ENCODE assay signal across 1 cellular context in the genomic region with DNA sequence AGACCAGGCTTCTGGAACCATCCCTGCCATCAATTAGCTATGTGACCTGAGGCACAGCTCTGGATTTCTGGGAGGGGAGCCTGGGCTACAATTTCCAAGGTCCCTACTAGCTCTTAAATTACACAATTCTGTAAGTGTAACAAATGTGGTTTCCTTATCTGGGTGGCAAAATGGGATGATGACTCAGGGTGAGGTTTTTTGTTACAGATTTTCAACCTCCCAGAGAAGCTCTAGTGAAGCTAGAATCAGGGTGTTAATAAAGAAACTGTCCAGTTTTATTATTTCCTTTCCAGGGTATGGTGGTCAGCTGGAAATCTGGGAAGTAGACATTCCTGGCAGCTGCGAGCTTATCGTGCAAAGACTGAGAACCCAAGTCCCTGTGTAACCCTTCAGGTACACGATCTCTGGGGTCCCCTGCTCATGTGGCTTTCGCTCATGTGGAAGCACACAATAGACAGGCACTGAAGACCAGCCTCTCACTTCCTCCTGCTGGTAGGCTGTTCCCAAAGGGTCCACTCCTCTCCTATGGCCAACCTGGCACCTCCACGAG.
TF ChIP-seq lines count a peak whose summit lies in the region.

No MANE protein-coding gene starts in this region.

TF ChIP-seq in K562, 482 proteins besides CTCF, POLR2A, EP300 and RAD21 (continues in another document):
- TF ChIP-seq KDM1A (IDR thresholded peaks at IDR 0.05) (peak; percentile 95), MTA2 (IDR thresholded peaks at IDR 0.05; ENCODE audit: low read depth) (peak; percentile 50; the same call in 1 of the 2 replicates), STAT5A (IDR thresholded peaks at IDR 0.05; ENCODE audit: borderline replicate concordance, low read length) (peak; percentile 52; the same call in 1 of the 2 replicates), SMARCA4 (IDR thresholded peaks at IDR 0.05) (peak; percentile 94), HIVEP1 (CRISPR knock-in tag; IDR thresholded peaks at IDR 0.05) (no peak), ZBED1 (IDR thresholded peaks at IDR 0.05) (no peak), PML (IDR thresholded peaks at IDR 0.05; ENCODE audit: low read length) (peak; percentile 39; the same call in 1 of the 2 replicates), MAFK (IDR thresholded peaks at IDR 0.05; ENCODE audit: low read length) (peak; percentile 50; the same call in 1 of the 2 replicates), FOXK1 (CRISPR knock-in tag; IDR thresholded peaks at IDR 0.05; ENCODE audit: borderline replicate concordance) (no peak), ZNF143 (CRISPR knock-in tag; IDR thresholded peaks at IDR 0.05) (no peak), MAFF (IDR thresholded peaks at IDR 0.05; ENCODE audit: low read length) (peak; percentile 53; the same call in 1 of the 2 replicates), SMAD4 (CRISPR knock-in tag; conservative IDR thresholded peaks at IDR 0.05) (0 out of 2 replicates have a peak, but pooled peaks have one; percentile 28), SMARCE1 (IDR thresholded peaks at IDR 0.05) (peak; percentile 96), ZNF197 (CRISPR knock-in tag; IDR thresholded peaks at IDR 0.05; ENCODE audit: low read depth) (no peak), CEBPB (tag; IDR thresholded peaks at IDR 0.05) (peak; percentile 93), SOX6 (IDR thresholded peaks at IDR 0.05) (peak; percentile 99), TBL1XR1 (IDR thresholded peaks at IDR 0.05; ENCODE audit: low read length in 2 of 2) (peak in 1 of 2 experiments; percentile 55; a peak in 2 of 4 replicates), NCOR1 (IDR thresholded peaks at IDR 0.05) (peak; percentile 61), ARNT (IDR thresholded peaks at IDR 0.05) (peak in 1 of 2 experiments; percentile 70; a peak in 1 of 4 replicates), BRCA1 (IDR thresholded peaks at IDR 0.05) (no peak), BRCA1 (CRISPR knock-in tag; IDR thresholded peaks at IDR 0.05) (no peak), CTBP1 (IDR thresholded peaks at IDR 0.05; ENCODE audit: borderline replicate concordance) (peak; percentile 28; the same call in 1 of the 2 replicates), SAP30 (IDR thresholded peaks at IDR 0.05; ENCODE audit: borderline replicate concordance, insufficient read depth, low read depth, low read length, poor library complexity, severe bottlenecking) (no peak), HDAC1 (IDR thresholded peaks at IDR 0.05) (peak in 1 of 2 experiments; percentile 73; a peak in 1 of 4 replicates), MBD2 (IDR thresholded peaks at IDR 0.05; ENCODE audit: borderline replicate concordance, low read depth) (peak; percentile 2; the same call in 1 of the 2 replicates), ESRRA (IDR thresholded peaks at IDR 0.05; ENCODE audit: borderline replicate concordance, low read depth) (peak; percentile 69; the same call in 1 of the 2 replicates), TEAD4 (IDR thresholded peaks at IDR 0.05; ENCODE audit: low read length) (peak; percentile 79), TEAD4 (CRISPR knock-in tag; IDR thresholded peaks at IDR 0.05; ENCODE audit: borderline replicate concordance) (no peak), JUND (IDR thresholded peaks at IDR 0.05; ENCODE audit: borderline replicate concordance, low read depth, low read length) (peak; percentile 97), JUND (tag; IDR thresholded peaks at IDR 0.05; ENCODE audit: borderline replicate concordance, low read depth, low read length) (peak; percentile 96), CBFA2T3 (IDR thresholded peaks at IDR 0.05) (peak; percentile 71), ZNF551 (CRISPR knock-in tag; IDR thresholded peaks at IDR 0.05) (no peak), CBFB (CRISPR knock-in tag; IDR thresholded peaks at IDR 0.05) (peak; percentile 50; the same call in 1 of the 2 replicates)
- TF ChIP-seq, protein P1, sequence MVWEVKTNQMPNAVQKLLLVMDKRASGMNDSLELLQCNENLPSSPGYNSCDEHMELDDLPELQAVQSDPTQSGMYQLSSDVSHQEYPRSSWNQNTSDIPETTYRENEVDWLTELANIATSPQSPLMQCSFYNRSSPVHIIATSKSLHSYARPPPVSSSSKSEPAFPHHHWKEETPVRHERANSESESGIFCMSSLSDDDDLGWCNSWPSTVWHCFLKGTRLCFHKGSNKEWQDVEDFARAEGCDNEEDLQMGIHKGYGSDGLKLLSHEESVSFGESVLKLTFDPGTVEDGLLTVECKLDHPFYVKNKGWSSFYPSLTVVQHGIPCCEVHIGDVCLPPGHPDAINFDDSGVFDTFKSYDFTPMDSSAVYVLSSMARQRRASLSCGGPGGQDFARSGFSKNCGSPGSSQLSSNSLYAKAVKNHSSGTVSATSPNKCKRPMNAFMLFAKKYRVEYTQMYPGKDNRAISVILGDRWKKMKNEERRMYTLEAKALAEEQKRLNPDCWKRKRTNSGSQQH (CRISPR knock-in tag; IDR thresholded peaks at IDR 0.05): no peak
- TF ChIP-seq, protein P2, sequence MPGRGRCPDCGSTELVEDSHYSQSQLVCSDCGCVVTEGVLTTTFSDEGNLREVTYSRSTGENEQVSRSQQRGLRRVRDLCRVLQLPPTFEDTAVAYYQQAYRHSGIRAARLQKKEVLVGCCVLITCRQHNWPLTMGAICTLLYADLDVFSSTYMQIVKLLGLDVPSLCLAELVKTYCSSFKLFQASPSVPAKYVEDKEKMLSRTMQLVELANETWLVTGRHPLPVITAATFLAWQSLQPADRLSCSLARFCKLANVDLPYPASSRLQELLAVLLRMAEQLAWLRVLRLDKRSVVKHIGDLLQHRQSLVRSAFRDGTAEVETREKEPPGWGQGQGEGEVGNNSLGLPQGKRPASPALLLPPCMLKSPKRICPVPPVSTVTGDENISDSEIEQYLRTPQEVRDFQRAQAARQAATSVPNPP (IDR thresholded peaks at IDR 0.05; ENCODE audit: borderline replicate concordance, insufficient read depth, insufficient read length): no peak
- TF ChIP-seq, protein P3, sequence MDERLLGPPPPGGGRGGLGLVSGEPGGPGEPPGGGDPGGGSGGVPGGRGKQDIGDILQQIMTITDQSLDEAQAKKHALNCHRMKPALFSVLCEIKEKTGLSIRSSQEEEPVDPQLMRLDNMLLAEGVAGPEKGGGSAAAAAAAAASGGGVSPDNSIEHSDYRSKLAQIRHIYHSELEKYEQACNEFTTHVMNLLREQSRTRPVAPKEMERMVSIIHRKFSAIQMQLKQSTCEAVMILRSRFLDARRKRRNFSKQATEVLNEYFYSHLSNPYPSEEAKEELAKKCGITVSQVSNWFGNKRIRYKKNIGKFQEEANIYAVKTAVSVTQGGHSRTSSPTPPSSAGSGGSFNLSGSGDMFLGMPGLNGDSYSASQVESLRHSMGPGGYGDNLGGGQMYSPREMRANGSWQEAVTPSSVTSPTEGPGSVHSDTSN (CRISPR knock-in tag; IDR thresholded peaks at IDR 0.05; ENCODE audit: low read depth): no peak
- TF ChIP-seq, protein P3 (tag; conservative IDR thresholded peaks at IDR 0.05; ENCODE audit: low read depth): 0 out of 2 replicates have a peak, but pooled peaks have one; percentile 8
- TF ChIP-seq, protein P4, sequence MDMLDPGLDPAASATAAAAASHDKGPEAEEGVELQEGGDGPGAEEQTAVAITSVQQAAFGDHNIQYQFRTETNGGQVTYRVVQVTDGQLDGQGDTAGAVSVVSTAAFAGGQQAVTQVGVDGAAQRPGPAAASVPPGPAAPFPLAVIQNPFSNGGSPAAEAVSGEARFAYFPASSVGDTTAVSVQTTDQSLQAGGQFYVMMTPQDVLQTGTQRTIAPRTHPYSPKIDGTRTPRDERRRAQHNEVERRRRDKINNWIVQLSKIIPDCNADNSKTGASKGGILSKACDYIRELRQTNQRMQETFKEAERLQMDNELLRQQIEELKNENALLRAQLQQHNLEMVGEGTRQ (CRISPR knock-in tag; IDR thresholded peaks at IDR 0.05): no peak
- TF ChIP-seq, protein P5, sequence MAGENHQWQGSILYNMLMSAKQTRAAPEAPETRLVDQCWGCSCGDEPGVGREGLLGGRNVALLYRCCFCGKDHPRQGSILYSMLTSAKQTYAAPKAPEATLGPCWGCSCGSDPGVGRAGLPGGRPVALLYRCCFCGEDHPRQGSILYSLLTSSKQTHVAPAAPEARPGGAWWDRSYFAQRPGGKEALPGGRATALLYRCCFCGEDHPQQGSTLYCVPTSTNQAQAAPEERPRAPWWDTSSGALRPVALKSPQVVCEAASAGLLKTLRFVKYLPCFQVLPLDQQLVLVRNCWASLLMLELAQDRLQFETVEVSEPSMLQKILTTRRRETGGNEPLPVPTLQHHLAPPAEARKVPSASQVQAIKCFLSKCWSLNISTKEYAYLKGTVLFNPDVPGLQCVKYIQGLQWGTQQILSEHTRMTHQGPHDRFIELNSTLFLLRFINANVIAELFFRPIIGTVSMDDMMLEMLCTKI (IDR thresholded peaks at IDR 0.05; ENCODE audit: partially characterized antibody): no peak
- TF ChIP-seq, protein P6, sequence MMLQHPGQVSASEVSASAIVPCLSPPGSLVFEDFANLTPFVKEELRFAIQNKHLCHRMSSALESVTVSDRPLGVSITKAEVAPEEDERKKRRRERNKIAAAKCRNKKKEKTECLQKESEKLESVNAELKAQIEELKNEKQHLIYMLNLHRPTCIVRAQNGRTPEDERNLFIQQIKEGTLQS (IDR thresholded peaks at IDR 0.05): peak; percentile 93
- TF ChIP-seq, protein P6 (CRISPR knock-in tag; conservative IDR thresholded peaks at IDR 0.05): 0 out of 2 replicates have a peak, but pooled peaks have one; percentile 21
- TF ChIP-seq, protein P7, sequence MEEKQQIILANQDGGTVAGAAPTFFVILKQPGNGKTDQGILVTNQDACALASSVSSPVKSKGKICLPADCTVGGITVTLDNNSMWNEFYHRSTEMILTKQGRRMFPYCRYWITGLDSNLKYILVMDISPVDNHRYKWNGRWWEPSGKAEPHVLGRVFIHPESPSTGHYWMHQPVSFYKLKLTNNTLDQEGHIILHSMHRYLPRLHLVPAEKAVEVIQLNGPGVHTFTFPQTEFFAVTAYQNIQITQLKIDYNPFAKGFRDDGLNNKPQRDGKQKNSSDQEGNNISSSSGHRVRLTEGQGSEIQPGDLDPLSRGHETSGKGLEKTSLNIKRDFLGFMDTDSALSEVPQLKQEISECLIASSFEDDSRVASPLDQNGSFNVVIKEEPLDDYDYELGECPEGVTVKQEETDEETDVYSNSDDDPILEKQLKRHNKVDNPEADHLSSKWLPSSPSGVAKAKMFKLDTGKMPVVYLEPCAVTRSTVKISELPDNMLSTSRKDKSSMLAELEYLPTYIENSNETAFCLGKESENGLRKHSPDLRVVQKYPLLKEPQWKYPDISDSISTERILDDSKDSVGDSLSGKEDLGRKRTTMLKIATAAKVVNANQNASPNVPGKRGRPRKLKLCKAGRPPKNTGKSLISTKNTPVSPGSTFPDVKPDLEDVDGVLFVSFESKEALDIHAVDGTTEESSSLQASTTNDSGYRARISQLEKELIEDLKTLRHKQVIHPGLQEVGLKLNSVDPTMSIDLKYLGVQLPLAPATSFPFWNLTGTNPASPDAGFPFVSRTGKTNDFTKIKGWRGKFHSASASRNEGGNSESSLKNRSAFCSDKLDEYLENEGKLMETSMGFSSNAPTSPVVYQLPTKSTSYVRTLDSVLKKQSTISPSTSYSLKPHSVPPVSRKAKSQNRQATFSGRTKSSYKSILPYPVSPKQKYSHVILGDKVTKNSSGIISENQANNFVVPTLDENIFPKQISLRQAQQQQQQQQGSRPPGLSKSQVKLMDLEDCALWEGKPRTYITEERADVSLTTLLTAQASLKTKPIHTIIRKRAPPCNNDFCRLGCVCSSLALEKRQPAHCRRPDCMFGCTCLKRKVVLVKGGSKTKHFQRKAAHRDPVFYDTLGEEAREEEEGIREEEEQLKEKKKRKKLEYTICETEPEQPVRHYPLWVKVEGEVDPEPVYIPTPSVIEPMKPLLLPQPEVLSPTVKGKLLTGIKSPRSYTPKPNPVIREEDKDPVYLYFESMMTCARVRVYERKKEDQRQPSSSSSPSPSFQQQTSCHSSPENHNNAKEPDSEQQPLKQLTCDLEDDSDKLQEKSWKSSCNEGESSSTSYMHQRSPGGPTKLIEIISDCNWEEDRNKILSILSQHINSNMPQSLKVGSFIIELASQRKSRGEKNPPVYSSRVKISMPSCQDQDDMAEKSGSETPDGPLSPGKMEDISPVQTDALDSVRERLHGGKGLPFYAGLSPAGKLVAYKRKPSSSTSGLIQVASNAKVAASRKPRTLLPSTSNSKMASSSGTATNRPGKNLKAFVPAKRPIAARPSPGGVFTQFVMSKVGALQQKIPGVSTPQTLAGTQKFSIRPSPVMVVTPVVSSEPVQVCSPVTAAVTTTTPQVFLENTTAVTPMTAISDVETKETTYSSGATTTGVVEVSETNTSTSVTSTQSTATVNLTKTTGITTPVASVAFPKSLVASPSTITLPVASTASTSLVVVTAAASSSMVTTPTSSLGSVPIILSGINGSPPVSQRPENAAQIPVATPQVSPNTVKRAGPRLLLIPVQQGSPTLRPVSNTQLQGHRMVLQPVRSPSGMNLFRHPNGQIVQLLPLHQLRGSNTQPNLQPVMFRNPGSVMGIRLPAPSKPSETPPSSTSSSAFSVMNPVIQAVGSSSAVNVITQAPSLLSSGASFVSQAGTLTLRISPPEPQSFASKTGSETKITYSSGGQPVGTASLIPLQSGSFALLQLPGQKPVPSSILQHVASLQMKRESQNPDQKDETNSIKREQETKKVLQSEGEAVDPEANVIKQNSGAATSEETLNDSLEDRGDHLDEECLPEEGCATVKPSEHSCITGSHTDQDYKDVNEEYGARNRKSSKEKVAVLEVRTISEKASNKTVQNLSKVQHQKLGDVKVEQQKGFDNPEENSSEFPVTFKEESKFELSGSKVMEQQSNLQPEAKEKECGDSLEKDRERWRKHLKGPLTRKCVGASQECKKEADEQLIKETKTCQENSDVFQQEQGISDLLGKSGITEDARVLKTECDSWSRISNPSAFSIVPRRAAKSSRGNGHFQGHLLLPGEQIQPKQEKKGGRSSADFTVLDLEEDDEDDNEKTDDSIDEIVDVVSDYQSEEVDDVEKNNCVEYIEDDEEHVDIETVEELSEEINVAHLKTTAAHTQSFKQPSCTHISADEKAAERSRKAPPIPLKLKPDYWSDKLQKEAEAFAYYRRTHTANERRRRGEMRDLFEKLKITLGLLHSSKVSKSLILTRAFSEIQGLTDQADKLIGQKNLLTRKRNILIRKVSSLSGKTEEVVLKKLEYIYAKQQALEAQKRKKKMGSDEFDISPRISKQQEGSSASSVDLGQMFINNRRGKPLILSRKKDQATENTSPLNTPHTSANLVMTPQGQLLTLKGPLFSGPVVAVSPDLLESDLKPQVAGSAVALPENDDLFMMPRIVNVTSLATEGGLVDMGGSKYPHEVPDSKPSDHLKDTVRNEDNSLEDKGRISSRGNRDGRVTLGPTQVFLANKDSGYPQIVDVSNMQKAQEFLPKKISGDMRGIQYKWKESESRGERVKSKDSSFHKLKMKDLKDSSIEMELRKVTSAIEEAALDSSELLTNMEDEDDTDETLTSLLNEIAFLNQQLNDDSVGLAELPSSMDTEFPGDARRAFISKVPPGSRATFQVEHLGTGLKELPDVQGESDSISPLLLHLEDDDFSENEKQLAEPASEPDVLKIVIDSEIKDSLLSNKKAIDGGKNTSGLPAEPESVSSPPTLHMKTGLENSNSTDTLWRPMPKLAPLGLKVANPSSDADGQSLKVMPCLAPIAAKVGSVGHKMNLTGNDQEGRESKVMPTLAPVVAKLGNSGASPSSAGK (IDR thresholded peaks at IDR 0.05): peak; percentile 21; the same call in 1 of the 2 replicates
